8 cellular contexts compared by ENCODE assay signal in the genomic region with DNA sequence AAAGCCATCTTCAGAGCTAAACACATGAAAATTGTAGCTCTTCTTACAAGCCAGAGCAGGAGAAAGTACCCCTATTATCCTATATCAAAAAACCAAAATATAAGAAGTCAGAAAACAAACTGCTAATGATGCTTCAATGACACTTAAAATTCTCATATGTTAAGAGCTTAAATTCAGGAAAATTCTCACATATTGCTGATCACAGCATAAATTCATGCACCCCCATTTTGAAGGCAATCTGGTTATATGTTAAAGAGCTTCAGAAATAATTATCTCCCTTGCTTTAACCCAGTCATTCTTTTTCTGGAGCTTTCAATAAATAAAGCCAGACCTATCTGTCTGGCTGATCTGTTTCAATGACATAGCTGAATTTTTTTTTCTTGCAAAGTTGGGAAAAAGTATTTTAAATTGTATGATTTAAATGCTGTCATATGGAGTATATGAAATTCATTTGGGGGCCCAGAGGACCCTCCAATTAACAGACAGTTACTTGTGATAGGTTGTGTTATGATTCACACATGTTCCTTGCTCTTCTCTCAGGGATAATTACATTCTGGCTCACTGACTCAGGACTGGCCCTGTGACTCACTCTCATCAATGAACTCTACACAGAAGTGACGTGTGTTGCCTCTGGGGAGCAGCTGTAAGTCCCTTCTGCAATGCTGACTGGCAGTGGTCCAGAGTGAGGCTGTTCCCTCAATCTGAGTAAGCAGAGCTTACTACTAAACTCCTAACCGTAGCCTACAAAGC.
DNase-seq lines count a peak whose midpoint lies in the region; ATAC-seq and TF ChIP-seq lines count a peak whose summit lies in the region.

No MANE protein-coding gene starts in this region.

- no peak for TF ChIP-seq POLR2A in Peyer's patch (IDR thresholded peaks at IDR 0.05)

- DNase-seq in DMS79 (lab: John Stamatoyannopoulos, UW) (peak; percentile 76), H4 (ENCODE audit: low spot score) (peak; percentile 100), Kasumi-1 (lab: John Stamatoyannopoulos, UW) (peak; percentile 91 to 92), Peyer's patch (peak; percentile 46 to 87 (median 55)), epithelial cell of proximal tubule (ENCODE audit: low read depth) (peak; percentile 99), mucosa of descending colon (peak; percentile 51 to 76 (median 76)), GM19238 (ENCODE audit: insufficient read length, low spot score) (no peak), DMS114 treated with DMSO at 0.1 percent for 48 hours (lab: John Stamatoyannopoulos, UW; ENCODE audit: unreplicated experiment) (no peak)

- no peaks in the 10 kb centered on the region for H3K4me1 ChIP-seq in Peyer's patch
- no peaks in the 10 kb centered on the region for H3K4me1 ChIP-seq in mucosa of descending colon (ENCODE audit: low read depth)

- peak overlapping the region in 2 of 4 donors; percentile 42 to 50 for H3K27ac ChIP-seq in Peyer's patch

- ATAC-seq in mucosa of descending colon: peak; percentile 90

- intact Hi-C loops in mucosa of descending colon (cut with DNase I, micrococcal nuclease): no loop called here

- H3K4me3 ChIP-seq in Peyer's patch (no peak overlapping the region), epithelial cell of proximal tubule (ENCODE audit: low read depth, low read length) (no peak overlapping the region), mucosa of descending colon (no peak overlapping the region)

- H3K27me3 ChIP-seq in Peyer's patch: no peaks in the 10 kb centered on the region

- H3K36me3 ChIP-seq in Peyer's patch (no peaks in the 10 kb centered on the region), mucosa of descending colon (ENCODE audit: low read depth) (no peaks in the 10 kb centered on the region)

- TF ChIP-seq CTCF in Peyer's patch (IDR thresholded peaks at IDR 0.05): no peak
- TF ChIP-seq CTCF in epithelial cell of proximal tubule (conservative IDR thresholded peaks at IDR 0.05; ENCODE audit: low read depth, low read length): no peak
- TF ChIP-seq CTCF in mucosa of descending colon (IDR thresholded peaks at IDR 0.05): no peak

- H3K9me3 ChIP-seq in Peyer's patch (no peaks in the 10 kb centered on the region), mucosa of descending colon (no peaks in the 10 kb centered on the region)

Comparison
In these comparisons a context has a peak if more than half of its experiments do, and no peak if none do; other contexts are left out.
1. DNase-seq: peak in DMS79 (single experiment), H4 (single experiment), Kasumi-1 (2 of 2), Peyer's patch (3 of 3), epithelial cell of proximal tubule (single experiment) and mucosa of descending colon (3 of 3); none in GM19238 (single experiment) and DMS114 treated with DMSO at 0.1 percent for 48 hours (single experiment).